Comparison of ENCODE assay signal across 7 cellular contexts in the genomic region with DNA sequence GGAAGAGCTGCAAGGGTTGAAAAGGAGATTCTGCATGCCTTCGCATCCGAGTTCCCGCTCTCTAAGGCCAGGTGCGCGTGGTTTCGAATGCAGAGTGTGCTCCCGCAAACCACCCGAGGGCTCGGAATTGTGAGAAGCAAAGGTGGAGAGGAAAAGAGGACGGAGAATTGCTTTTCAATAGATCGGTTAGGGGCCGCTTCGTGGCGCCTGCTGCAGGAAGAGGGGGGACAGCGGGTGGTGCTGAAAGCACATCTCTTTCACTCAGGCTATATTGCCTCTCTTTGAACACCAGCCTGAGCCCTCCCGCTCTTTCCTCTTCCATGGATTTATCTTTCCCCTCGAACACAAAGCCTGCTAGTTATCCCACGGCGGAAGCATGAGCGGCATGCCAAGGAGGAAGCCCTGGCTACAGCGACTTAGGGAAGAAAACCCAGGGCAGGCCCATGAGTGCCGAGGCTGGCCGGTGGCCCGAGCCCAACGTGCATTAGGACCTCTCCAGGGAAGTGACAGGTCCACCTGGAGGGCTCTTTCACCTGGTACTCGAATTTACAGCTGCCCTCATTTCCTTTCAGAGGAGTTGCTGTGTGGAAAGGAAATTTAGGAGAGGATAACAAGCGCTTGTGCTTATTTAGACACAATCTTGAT.
DNase-seq lines count a peak whose midpoint lies in the region; ATAC-seq and TF ChIP-seq lines count a peak whose summit lies in the region.
"Not testable (repeated sequence)": the region's sequence is repeated elsewhere in the genome, so short reads cannot be mapped to it uniquely, and the experiment has no call there.

No MANE protein-coding gene starts in this region.

- DNase-seq in DMS53 (lab: John Stamatoyannopoulos, UW) (peak; percentile 25), NCI-H526 (lab: John Stamatoyannopoulos, UW) (peak; percentile 0 to 13), dorsolateral prefrontal cortex (peak in 2 of 10 donors; percentile 27 to 33), Right ventricle myocardium inferior (ENCODE audit: missing footprints) (peak; percentile 48), superior temporal gyrus (ENCODE audit: extremely low spot score) (peak; percentile 5)
- not testable (repeated sequence) for DNase-seq in aorta

- H3K4me1 ChIP-seq in aorta (ENCODE audit: control insufficient read depth in 1 of 2, insufficient read depth in 2 of 2, low read length in 2 of 2) = not testable (repeated sequence)

- peak; percentile 62; the same call in 2 of the 3 replicates for ATAC-seq in SK-N-SH treated with all-trans-retinoic acid at 6 μM for 48 hours
- not testable (repeated sequence) for ATAC-seq in Right ventricle myocardium inferior
- ATAC-seq in aorta (ENCODE audit: low FRiP score) = peak; percentile 40

- TF ChIP-seq CTCF in dorsolateral prefrontal cortex (IDR thresholded peaks at IDR 0.05 in 54 of 56, conservative IDR thresholded peaks at IDR 0.05 in 2 of 56; ENCODE audit: low read depth in 1 of 56, partially characterized antibody in 56 of 56) = not testable (repeated sequence)

- WGBS in aorta, 2 donors = 7 to 10% methylated on average over 25 to 26 of the region's 27 CpGs

- peak overlapping the region in 57 of 59 donors; percentile 14 to 62 (median 47) for H3K4me3 ChIP-seq in dorsolateral prefrontal cortex
- H3K4me3 ChIP-seq in aorta (ENCODE audit: low read length in 2 of 2) = not testable (repeated sequence)

- intact Hi-C loops in dorsolateral prefrontal cortex (cut with DNase I); Right ventricle myocardium inferior (cut with DNase I); aorta (cut with DNase I): not testable (repeated sequence)

- not testable (repeated sequence) for H3K9me3 ChIP-seq in aorta (ENCODE audit: control insufficient read depth, low read length)

- H3K27ac ChIP-seq in dorsolateral prefrontal cortex = peak overlapping the region in 22 of 59 donors; percentile 13 to 75 (median 54)
- not testable (repeated sequence) for H3K27ac ChIP-seq in aorta (ENCODE audit: low read depth in 1 of 2, low read length in 2 of 2)

- H3K27me3 ChIP-seq in dorsolateral prefrontal cortex = peaks cover 0 to 32% (median 0%) of the 10 kb centered on the region in 45 donors
- not testable (repeated sequence) for H3K27me3 ChIP-seq in aorta (ENCODE audit: control insufficient read depth in 1 of 2, insufficient read depth in 2 of 2, low read length in 1 of 2)

- H3K36me3 ChIP-seq in aorta (ENCODE audit: control insufficient read depth in 1 of 2, insufficient read depth in 2 of 2, low read length in 1 of 2) = not testable (repeated sequence)
